In genomic region chr19:2782936-2783780, GRCh38 we compare ENCODE assay signal across 1 cellular context.
TF ChIP-seq lines count a peak whose summit lies in the region.

Gene SGTA (minus strand): TSS chr19:2783273. CDS start chr19:2769068, 14,205 bp downstream.

TF ChIP-seq in WTC11, 78 proteins besides CTCF, POLR2A, EP300 and RAD21 (continued from another document):
- TF ChIP-seq ZNF281 (CRISPR knock-in tag; IDR thresholded peaks at IDR 0.05) (0 out of 2 replicates have a peak, but pooled peaks have one; percentile 43), IRF2 (CRISPR knock-in tag; IDR thresholded peaks at IDR 0.05; ENCODE audit: borderline replicate concordance, low read depth) (no peak), GTF2I (CRISPR knock-in tag; conservative IDR thresholded peaks at IDR 0.05) (0 out of 2 replicates have a peak, but pooled peaks have one; percentile 3)
